In the genomic region with DNA sequence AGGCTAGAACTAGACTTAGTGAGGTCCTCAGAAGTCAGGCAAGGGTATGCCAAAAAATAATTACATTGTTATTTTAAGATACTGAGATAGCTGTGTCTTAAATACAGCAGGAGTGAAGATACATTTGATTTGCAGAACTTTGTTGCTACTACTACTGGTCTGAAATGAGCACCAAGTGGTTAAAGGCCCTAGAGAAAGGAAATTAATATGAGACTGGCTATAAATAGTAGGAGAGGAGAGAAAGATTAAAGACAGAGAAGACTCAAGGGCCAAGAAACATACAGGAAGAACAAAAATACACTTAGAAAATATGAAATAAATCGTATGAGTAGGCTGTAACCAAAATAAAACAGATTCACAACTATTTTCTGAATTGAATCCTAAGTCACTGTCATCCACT, we compare ENCODE assay signal across 2 cellular contexts.
TF ChIP-seq lines count a peak whose summit lies in the region.

No MANE protein-coding gene starts in this region.

TF ChIP-seq in HepG2, 621 proteins besides CTCF, POLR2A, EP300 and RAD21:
- TF ChIP-seq, protein P1, sequence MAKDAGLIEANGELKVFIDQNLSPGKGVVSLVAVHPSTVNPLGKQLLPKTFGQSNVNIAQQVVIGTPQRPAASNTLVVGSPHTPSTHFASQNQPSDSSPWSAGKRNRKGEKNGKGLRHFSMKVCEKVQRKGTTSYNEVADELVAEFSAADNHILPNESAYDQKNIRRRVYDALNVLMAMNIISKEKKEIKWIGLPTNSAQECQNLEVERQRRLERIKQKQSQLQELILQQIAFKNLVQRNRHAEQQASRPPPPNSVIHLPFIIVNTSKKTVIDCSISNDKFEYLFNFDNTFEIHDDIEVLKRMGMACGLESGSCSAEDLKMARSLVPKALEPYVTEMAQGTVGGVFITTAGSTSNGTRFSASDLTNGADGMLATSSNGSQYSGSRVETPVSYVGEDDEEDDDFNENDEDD (CRISPR knock-in tag; IDR thresholded peaks at IDR 0.05; ENCODE audit: borderline replicate concordance) = no peak
- no peak for TF ChIP-seq PLRG1 (conservative IDR thresholded peaks at IDR 0.05)
- TF ChIP-seq SNAPC2 (CRISPR knock-in tag; IDR thresholded peaks at IDR 0.05) = no peak
- TF ChIP-seq, protein P2, sequence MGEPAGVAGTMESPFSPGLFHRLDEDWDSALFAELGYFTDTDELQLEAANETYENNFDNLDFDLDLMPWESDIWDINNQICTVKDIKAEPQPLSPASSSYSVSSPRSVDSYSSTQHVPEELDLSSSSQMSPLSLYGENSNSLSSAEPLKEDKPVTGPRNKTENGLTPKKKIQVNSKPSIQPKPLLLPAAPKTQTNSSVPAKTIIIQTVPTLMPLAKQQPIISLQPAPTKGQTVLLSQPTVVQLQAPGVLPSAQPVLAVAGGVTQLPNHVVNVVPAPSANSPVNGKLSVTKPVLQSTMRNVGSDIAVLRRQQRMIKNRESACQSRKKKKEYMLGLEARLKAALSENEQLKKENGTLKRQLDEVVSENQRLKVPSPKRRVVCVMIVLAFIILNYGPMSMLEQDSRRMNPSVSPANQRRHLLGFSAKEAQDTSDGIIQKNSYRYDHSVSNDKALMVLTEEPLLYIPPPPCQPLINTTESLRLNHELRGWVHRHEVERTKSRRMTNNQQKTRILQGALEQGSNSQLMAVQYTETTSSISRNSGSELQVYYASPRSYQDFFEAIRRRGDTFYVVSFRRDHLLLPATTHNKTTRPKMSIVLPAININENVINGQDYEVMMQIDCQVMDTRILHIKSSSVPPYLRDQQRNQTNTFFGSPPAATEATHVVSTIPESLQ (CRISPR knock-in tag; conservative IDR thresholded peaks at IDR 0.05) = no peak
- TF ChIP-seq MTA1 (CRISPR knock-in tag; IDR thresholded peaks at IDR 0.05; ENCODE audit: borderline replicate concordance) = no peak
- no peak for TF ChIP-seq SMYD3 (CRISPR knock-in tag; IDR thresholded peaks at IDR 0.05)
- TF ChIP-seq ZBTB40 (IDR thresholded peaks at IDR 0.05) = no peak
- no peak for TF ChIP-seq ZBTB40 (CRISPR knock-in tag; IDR thresholded peaks at IDR 0.05)

TF ChIP-seq in GM12878, 131 proteins besides CTCF, POLR2A, EP300 and RAD21:
- TF ChIP-seq STAT1 (conservative IDR thresholded peaks at IDR 0.05) (no peak), IRF4 (IDR thresholded peaks at IDR 0.05; ENCODE audit: low read depth, low read length) (no peak), RFX5 (IDR thresholded peaks at IDR 0.05; ENCODE audit: low read depth, low read length) (no peak), GATAD2B (conservative IDR thresholded peaks at IDR 0.05; ENCODE audit: low read depth) (no peak), PAX8 (IDR thresholded peaks at IDR 0.05) (no peak), IKZF1 (conservative IDR thresholded peaks at IDR 0.05) (no peak), MEF2A (IDR thresholded peaks at IDR 0.05; ENCODE audit: insufficient read depth, low read depth, low read length) (no peak), TCF12 (IDR thresholded peaks at IDR 0.05; ENCODE audit: low read depth, low read length) (no peak), CREB1 (IDR thresholded peaks at IDR 0.05; ENCODE audit: low read depth) (no peak), SRF (IDR thresholded peaks at IDR 0.05; ENCODE audit: low read depth in 2 of 2, low read length in 2 of 2) (no peak), MTA3 (IDR thresholded peaks at IDR 0.05; ENCODE audit: borderline replicate concordance, low read length) (no peak)
